In the genomic region with DNA sequence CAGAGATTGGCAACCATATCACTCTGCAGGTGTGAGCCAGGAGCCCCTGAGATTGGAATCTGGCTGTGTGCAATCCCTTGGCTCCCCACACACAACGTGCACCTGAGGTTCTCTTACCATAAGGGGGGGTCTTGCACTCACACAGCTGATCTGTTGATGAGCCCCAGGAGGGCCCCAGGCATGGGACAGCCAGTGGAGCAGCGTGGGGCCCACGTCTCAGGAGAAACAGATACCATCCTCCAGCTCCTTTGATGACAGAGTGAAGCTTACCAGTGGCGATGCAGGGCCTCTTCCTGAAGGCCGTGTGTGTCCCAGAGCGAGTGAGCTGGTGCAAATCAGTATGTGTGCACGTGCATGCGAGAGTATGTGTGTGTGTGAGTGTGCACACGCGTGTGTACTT, we compare ENCODE assay signal across 27 cellular contexts.
"Had no signal": no experiment of that assay in that cellular context is flagged by ENCODE, and none has a peak within 500 bp of the region (broad histone marks: within the 10 kb centered on the region; RNA-seq: fewer than 3 reads in every experiment).

No MANE protein-coding gene starts in this region.

- H3K4me1 ChIP-seq: body of pancreas, esophagus squamous epithelium, gastroesophageal sphincter had no signal

- H3K27ac ChIP-seq: body of pancreas, epithelial cell of prostate, esophagus squamous epithelium, gastroesophageal sphincter had no signal

- H3K9me3 ChIP-seq: body of pancreas, esophagus squamous epithelium, gastroesophageal sphincter had no signal

- H3K4me1 Mint-ChIP-seq: activated CD4-positive, alpha-beta T cell treated with anti-CD3 and anti-CD28 coated beads, Interleukin-2, amount 10 ng/mL, durations not matched to agents 24 days and 14 days; activated CD8-positive, alpha-beta memory T cell treated with anti-CD3 and anti-CD28 coated beads, Interleukin-2, amount 10 ng/mL, durations not matched to agents 7 days and 5 days had no signal

- H3K27ac Mint-ChIP-seq: activated CD4-positive, alpha-beta memory T cell treated with anti-CD3 and anti-CD28 coated beads for 36 hours; activated CD4-positive, alpha-beta T cell treated with anti-CD3 and anti-CD28 coated beads for 36 hours; activated CD4-positive, alpha-beta T cell treated with anti-CD3 and anti-CD28 coated beads, Interleukin-2, amount 10 ng/mL, durations not matched to agents 24 days and 14 days; activated CD8-positive, alpha-beta memory T cell treated with anti-CD3 and anti-CD28 coated beads, Interleukin-2, amount 10 ng/mL, durations not matched to agents 7 days and 5 days; activated CD8-positive, alpha-beta T cell treated with anti-CD3 and anti-CD28 coated beads, Interleukin-2, amount 10 ng/mL, durations not matched to agents 7 days and 5 days; activated naive CD4-positive, alpha-beta T cell treated with anti-CD3 and anti-CD28 coated beads for 36 hours; activated naive CD4-positive, alpha-beta T cell treated with anti-CD3 and anti-CD28 coated beads, Interleukin-2, amount 50 U/mL, for 24 hours; activated T-helper 1 cell treated with anti-CD3 and anti-CD28 coated beads, Interleukin-12 subunit alpha, Interleukin-12 subunit beta, Interleukin-2, Interleukin-4 antibody, amounts not matched to agents 30 ng/mL and 10 ng/mL and 1 ng/mL, durations not matched to agents 14 hours and 24 hours and 36 hours; activated T-helper 2 cell treated with anti-CD3 and anti-CD28 coated beads, Interferon-gamma antibody, Interleukin-2, Interleukin-4, amounts not matched to agents 10 μg/mL and 5 μg/mL and 100 μg/mL, durations not matched to agents 14 hours and 24 hours and 36 hours had no signal

- H3K4me3 Mint-ChIP-seq: activated CD4-positive, alpha-beta memory T cell treated with anti-CD3 and anti-CD28 coated beads for 36 hours; activated CD4-positive, alpha-beta T cell treated with anti-CD3 and anti-CD28 coated beads for 36 hours; activated CD4-positive, alpha-beta T cell treated with anti-CD3 and anti-CD28 coated beads, Interleukin-2, amount 10 ng/mL, durations not matched to agents 24 days and 14 days; activated CD8-positive, alpha-beta memory T cell treated with anti-CD3 and anti-CD28 coated beads, Interleukin-2, amount 10 ng/mL, durations not matched to agents 7 days and 5 days; activated CD8-positive, alpha-beta T cell treated with anti-CD3 and anti-CD28 coated beads, Interleukin-2, amount 10 ng/mL, durations not matched to agents 7 days and 5 days; activated naive CD4-positive, alpha-beta T cell treated with anti-CD3 and anti-CD28 coated beads for 36 hours; activated naive CD4-positive, alpha-beta T cell treated with anti-CD3 and anti-CD28 coated beads, Interleukin-2, amount 50 U/mL, for 24 hours; activated T-helper 1 cell treated with anti-CD3 and anti-CD28 coated beads, Interleukin-12 subunit alpha, Interleukin-12 subunit beta, Interleukin-2, Interleukin-4 antibody, amounts not matched to agents 30 ng/mL and 10 ng/mL and 1 ng/mL, durations not matched to agents 14 hours and 24 hours and 36 hours had no signal

- ATAC-seq: activated CD4-positive, alpha-beta T cell treated with anti-CD3 and anti-CD28 coated beads for 36 hours; activated CD8-positive, alpha-beta memory T cell treated with anti-CD3 and anti-CD28 coated beads, Interleukin-2, amount 10 ng/mL, durations not matched to agents 7 days and 5 days; activated CD8-positive, alpha-beta T cell treated with anti-CD3 and anti-CD28 coated beads, Interleukin-2, amount 10 ng/mL, durations not matched to agents 7 days and 5 days; body of pancreas; gastroesophageal sphincter had no signal

- H3K4me3 ChIP-seq: body of pancreas, esophagus squamous epithelium, gastroesophageal sphincter had no signal

- H3K36me3 Mint-ChIP-seq: activated CD4-positive, alpha-beta memory T cell treated with anti-CD3 and anti-CD28 coated beads for 36 hours; activated CD8-positive, alpha-beta memory T cell treated with anti-CD3 and anti-CD28 coated beads, Interleukin-2, amount 10 ng/mL, durations not matched to agents 7 days and 5 days; activated naive CD4-positive, alpha-beta T cell treated with anti-CD3 and anti-CD28 coated beads, Interleukin-2, amount 50 U/mL, for 24 hours had no signal

- H3K9me3 Mint-ChIP-seq: activated CD4-positive, alpha-beta T cell treated with anti-CD3 and anti-CD28 coated beads, Interleukin-2, amount 10 ng/mL, durations not matched to agents 24 days and 14 days; activated naive CD4-positive, alpha-beta T cell treated with anti-CD3 and anti-CD28 coated beads for 36 hours; activated naive CD4-positive, alpha-beta T cell treated with anti-CD3 and anti-CD28 coated beads, Interleukin-2, amount 50 U/mL, for 24 hours; activated T-helper 1 cell treated with anti-CD3 and anti-CD28 coated beads, Interleukin-12 subunit alpha, Interleukin-12 subunit beta, Interleukin-2, Interleukin-4 antibody, amounts not matched to agents 30 ng/mL and 10 ng/mL and 1 ng/mL, durations not matched to agents 14 hours and 24 hours and 36 hours; activated T-helper 2 cell treated with anti-CD3 and anti-CD28 coated beads, Interferon-gamma antibody, Interleukin-2, Interleukin-4, amounts not matched to agents 10 μg/mL and 5 μg/mL and 100 μg/mL, durations not matched to agents 14 hours and 24 hours and 36 hours had no signal

- H3K27me3 ChIP-seq: body of pancreas, esophagus squamous epithelium had no signal

- H3K27me3 Mint-ChIP-seq: activated CD4-positive, alpha-beta T cell treated with anti-CD3 and anti-CD28 coated beads, Interleukin-2, amount 10 ng/mL, durations not matched to agents 24 days and 14 days; activated CD8-positive, alpha-beta memory T cell treated with anti-CD3 and anti-CD28 coated beads, Interleukin-2, amount 10 ng/mL, durations not matched to agents 7 days and 5 days; activated naive CD4-positive, alpha-beta T cell treated with anti-CD3 and anti-CD28 coated beads, Interleukin-2, amount 50 U/mL, for 24 hours had no signal

- H3K36me3 ChIP-seq: esophagus squamous epithelium, gastroesophageal sphincter had no signal

- DNase-seq: activated CD4-positive, alpha-beta memory T cell treated with anti-CD3 and anti-CD28 coated beads for 36 hours; activated CD4-positive, alpha-beta T cell treated with anti-CD3 and anti-CD28 coated beads for 36 hours; activated CD4-positive, alpha-beta T cell treated with anti-CD3 and anti-CD28 coated beads, Interleukin-2, amount 10 ng/mL, durations not matched to agents 24 days and 14 days; activated CD4-positive, CD25-positive, alpha-beta regulatory T cell; activated CD4-positive, CD25-positive, alpha-beta regulatory T cell treated with anti-CD3 and anti-CD28 coated beads, Interleukin-2, amount 50 U/mL, for 72 hours; activated CD8-positive, alpha-beta memory T cell treated with anti-CD3 and anti-CD28 coated beads, Interleukin-2, amount 10 ng/mL, durations not matched to agents 7 days and 5 days; activated CD8-positive, alpha-beta memory T cell treated with anti-CD3 and anti-CD28 coated beads, Interleukin-2, amount 50 U/mL, for 4 hours; activated CD8-positive, alpha-beta T cell treated with anti-CD3 and anti-CD28 coated beads, Interleukin-2, amount 10 ng/mL, durations not matched to agents 7 days and 5 days; activated effector memory CD4-positive, alpha-beta T cell treated with anti-CD3 and anti-CD28 coated beads, Interleukin-2, amount 50 U/mL, for 16 hours; activated naive CD4-positive, alpha-beta T cell treated with anti-CD3 and anti-CD28 coated beads for 36 hours; activated T-cell treated with anti-CD3 and anti-CD28 coated beads, Interleukin-2, amount 50 U/mL, for 1 hour; activated T-cell treated with anti-CD3 and anti-CD28 coated beads, Interleukin-2, amount 50 U/mL, for 48 hours; amygdala; aorta; body of pancreas; caudate nucleus; cortex of kidney; dermis blood vessel endothelial cell; effector CD4-positive, alpha-beta T cell; esophagus squamous epithelium; foreskin melanocyte; T-helper 2 cell had no signal
